1 cellular context compared by ENCODE assay signal in the genomic region with DNA sequence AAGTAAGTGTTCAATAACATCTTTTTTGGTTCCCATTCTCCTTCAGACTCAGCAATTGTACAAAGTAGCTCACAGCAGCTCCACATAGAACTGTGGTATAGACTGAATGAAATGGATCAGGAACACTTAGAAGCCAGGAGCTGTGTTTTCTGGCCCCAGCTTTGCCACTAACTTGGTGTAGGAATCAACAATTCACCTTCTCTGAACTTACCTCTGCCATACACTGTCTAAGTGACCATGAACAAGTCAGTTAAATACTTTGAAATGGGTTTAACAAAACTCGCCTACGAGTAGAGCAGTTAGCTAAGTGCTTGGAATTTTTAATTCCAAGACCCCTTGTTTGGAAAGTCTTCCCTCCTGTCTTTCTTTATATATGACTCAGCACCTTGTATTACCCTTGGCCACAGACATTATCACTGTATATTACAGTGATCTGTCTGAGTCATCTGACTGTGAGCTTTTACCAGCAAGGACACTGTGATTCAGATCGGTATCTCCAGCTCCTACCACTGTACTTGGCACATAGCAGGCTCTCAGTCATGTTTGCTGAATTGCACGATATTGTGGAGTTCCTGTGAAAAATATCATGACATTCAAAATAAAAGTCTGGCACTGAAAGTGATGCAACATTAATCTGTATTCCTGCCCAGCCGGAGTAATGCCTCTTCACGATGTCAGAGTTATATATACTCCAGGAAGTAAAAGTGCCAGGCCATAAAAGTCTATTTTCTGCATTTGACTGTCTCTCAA.
TF ChIP-seq lines count a peak whose summit lies in the region.

No MANE protein-coding gene starts in this region.

TF ChIP-seq in HepG2, 621 proteins besides CTCF, POLR2A, EP300 and RAD21 (continued from another document):
- TF ChIP-seq, protein P1, sequence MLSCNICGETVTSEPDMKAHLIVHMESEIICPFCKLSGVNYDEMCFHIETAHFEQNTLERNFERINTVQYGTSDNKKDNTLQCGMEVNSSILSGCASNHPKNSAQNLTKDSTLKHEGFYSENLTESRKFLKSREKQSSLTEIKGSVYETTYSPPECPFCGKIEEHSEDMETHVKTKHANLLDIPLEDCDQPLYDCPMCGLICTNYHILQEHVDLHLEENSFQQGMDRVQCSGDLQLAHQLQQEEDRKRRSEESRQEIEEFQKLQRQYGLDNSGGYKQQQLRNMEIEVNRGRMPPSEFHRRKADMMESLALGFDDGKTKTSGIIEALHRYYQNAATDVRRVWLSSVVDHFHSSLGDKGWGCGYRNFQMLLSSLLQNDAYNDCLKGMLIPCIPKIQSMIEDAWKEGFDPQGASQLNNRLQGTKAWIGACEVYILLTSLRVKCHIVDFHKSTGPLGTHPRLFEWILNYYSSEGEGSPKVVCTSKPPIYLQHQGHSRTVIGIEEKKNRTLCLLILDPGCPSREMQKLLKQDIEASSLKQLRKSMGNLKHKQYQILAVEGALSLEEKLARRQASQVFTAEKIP (CRISPR knock-in tag; IDR thresholded peaks at IDR 0.05; ENCODE audit: borderline replicate concordance), result no peak
- TF ChIP-seq, protein P2, sequence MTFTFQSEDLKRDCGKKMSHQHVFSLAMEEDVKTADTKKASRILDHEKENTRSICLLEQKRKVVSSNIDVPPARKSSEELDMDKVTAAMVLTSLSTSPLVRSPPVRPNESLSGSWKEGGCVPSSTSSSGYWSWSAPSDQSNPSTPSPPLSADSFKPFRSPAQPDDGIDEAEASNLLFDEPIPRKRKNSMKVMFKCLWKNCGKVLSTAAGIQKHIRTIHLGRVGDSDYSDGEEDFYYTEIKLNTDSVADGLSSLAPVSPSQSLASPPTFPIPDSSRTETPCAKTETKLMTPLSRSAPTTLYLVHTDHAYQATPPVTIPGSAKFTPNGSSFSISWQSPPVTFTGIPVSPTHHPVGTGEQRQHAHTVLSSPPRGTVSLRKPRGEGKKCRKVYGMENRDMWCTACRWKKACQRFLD (CRISPR knock-in tag; IDR thresholded peaks at IDR 0.05; ENCODE audit: borderline replicate concordance), result no peak
- TF ChIP-seq HIVEP1 (CRISPR knock-in tag; IDR thresholded peaks at IDR 0.05) (no peak), ZNF713 (CRISPR knock-in tag; IDR thresholded peaks at IDR 0.05) (no peak), ZNF337 (CRISPR knock-in tag; IDR thresholded peaks at IDR 0.05; ENCODE audit: borderline replicate concordance, low read depth) (no peak)
